In the genomic region with DNA sequence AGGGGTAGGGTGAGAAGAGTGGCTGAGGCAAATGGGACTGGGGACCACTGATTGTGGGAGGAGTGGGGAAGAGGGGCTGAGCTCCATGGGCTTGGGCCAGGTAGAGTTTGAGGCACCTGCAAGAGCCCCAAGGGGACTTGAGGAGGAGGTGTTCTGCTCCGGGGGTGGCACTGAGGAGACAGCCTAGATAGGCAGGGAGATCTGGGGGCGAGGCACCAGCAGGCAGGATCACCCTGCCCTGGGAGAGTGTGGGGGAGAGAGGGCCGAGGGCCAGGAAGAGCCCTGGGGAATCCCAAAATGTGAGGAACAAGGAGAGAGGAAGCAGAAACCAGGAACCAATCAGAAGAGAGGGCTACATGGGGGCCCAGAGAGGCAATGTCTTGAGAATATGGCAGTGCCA, we compare ENCODE assay signal across 22 cellular contexts. TPM values are rescaled to one million over a fixed set of nuclear protein-coding genes. Genes with fewer than 3 reads are reported as not detected.
A peak's percentile ranks its signal among the peaks of the same experiment; 100 is the strongest.
DNase-seq lines count a peak whose midpoint lies in the region; ATAC-seq and TF ChIP-seq lines count a peak whose summit lies in the region.
"Had no signal": no experiment of that assay in that cellular context is flagged by ENCODE, and none has a peak within 500 bp of the region (broad histone marks: within the 10 kb centered on the region; RNA-seq: fewer than 3 reads in every experiment).

No MANE protein-coding gene starts in this region.

- peaks cover 5% of the 10 kb centered on the region for H3K9me3 Mint-ChIP-seq in activated CD8-positive, alpha-beta memory T cell treated with anti-CD3 and anti-CD28 coated beads, Interleukin-2, amount 10 ng/mL, durations not matched to agents 7 days and 5 days (ENCODE audit: low read depth)
- peaks cover 13% of the 10 kb centered on the region for H3K9me3 Mint-ChIP-seq in dendritic cell treated with granulocyte-macrophage colony-stimulating factor and Interleukin-4, amounts not matched to agents 40 ng/mL and 50 ng/mL, for 4 days
- peaks cover 20% of the 10 kb centered on the region for H3K9me3 Mint-ChIP-seq in osteocyte (ENCODE audit: unreplicated experiment)

- no peak overlapping the region for H3K27ac Mint-ChIP-seq in activated CD8-positive, alpha-beta memory T cell treated with anti-CD3 and anti-CD28 coated beads, Interleukin-2, amount 10 ng/mL, durations not matched to agents 7 days and 5 days
- H3K27ac Mint-ChIP-seq in dendritic cell treated with granulocyte-macrophage colony-stimulating factor and Interleukin-4, amounts not matched to agents 40 ng/mL and 50 ng/mL, for 4 days, result peak overlapping the region; percentile 35
- peak overlapping the region; percentile 16 for H3K27ac Mint-ChIP-seq in osteocyte (ENCODE audit: unreplicated experiment)
- H3K27ac Mint-ChIP-seq: CD4-positive, alpha-beta memory T cell; HFFc6 had no signal

- CTCF ChIA-PET in activated CD8-positive, alpha-beta memory T cell treated with anti-CD3 and anti-CD28 coated beads, Interleukin-2, amount 10 ng/mL, durations not matched to agents 7 days and 5 days (lab: Charles Lee), result no interaction called here

- DNase-seq in activated CD8-positive, alpha-beta memory T cell treated with anti-CD3 and anti-CD28 coated beads, Interleukin-2, amount 50 U/mL, for 48 hours, result peak; percentile 25
- no peak for DNase-seq in activated CD8-positive, alpha-beta memory T cell treated with anti-CD3 and anti-CD28 coated beads, Interleukin-2, amount 10 ng/mL, durations not matched to agents 7 days and 5 days
- no peak for DNase-seq in osteocyte (ENCODE audit: extremely low spot score, unreplicated experiment)
- DNase-seq in upper lobe of right lung, result peak; percentile 27
- DNase-seq in NCI-H2171 (lab: John Stamatoyannopoulos, UW), result no peak
- no peak for DNase-seq in GDM1 (lab: John Stamatoyannopoulos, UW)
- DNase-seq: 8988T; Calu3; CD4-positive, alpha-beta memory T cell; DMS79 treated with DMSO at 0.1 percent for 48 hours; HCEC 1CT; HFFc6; IMR-90 had no signal

- H3K4me3 ChIP-seq in upper lobe of right lung, result no peak overlapping the region
- H3K4me3 ChIP-seq: BLaER1, GM12878, GM23248 had no signal

- H3K27me3 ChIP-seq in upper lobe of right lung, result peaks cover 14% of the 10 kb centered on the region
- H3K27me3 ChIP-seq: BLaER1 had no signal

- no peak overlapping the region for H3K27ac ChIP-seq in upper lobe of right lung
- H3K27ac ChIP-seq: BLaER1, GM23248, HL-60 had no signal

- intact Hi-C loops in dendritic cell treated with granulocyte-macrophage colony-stimulating factor and Interleukin-4, amounts not matched to agents 40 ng/mL and 50 ng/mL, for 4 days (cut with micrococcal nuclease), result no loop called here
- intact Hi-C loops in upper lobe of right lung (cut with DNase I), result no loop called here

- H3K27me3 Mint-ChIP-seq in activated CD8-positive, alpha-beta memory T cell treated with anti-CD3 and anti-CD28 coated beads, Interleukin-2, amount 10 ng/mL, durations not matched to agents 7 days and 5 days, result peaks cover 24% of the 10 kb centered on the region
- H3K27me3 Mint-ChIP-seq in dendritic cell treated with granulocyte-macrophage colony-stimulating factor and Interleukin-4, amounts not matched to agents 40 ng/mL and 50 ng/mL, for 4 days, result peaks cover 18% of the 10 kb centered on the region
- H3K27me3 Mint-ChIP-seq in osteocyte (ENCODE audit: unreplicated experiment), result peaks cover 6% of the 10 kb centered on the region

- no peaks in the 10 kb centered on the region for H3K36me3 ChIP-seq in upper lobe of right lung
- H3K36me3 ChIP-seq: BLaER1 had no signal

- ATAC-seq in activated CD8-positive, alpha-beta memory T cell treated with anti-CD3 and anti-CD28 coated beads, Interleukin-2, amount 10 ng/mL, durations not matched to agents 7 days and 5 days, result no peak
- ATAC-seq in upper lobe of right lung, result peak; percentile 10
- no peak for ATAC-seq in GM18520 (IDR thresholded peaks at IDR 0.05; ENCODE audit: unreplicated experiment)
- ATAC-seq: GM12878 had no signal

- peaks cover 7% of the 10 kb centered on the region for H3K9me3 ChIP-seq in upper lobe of right lung

- H3K4me3 Mint-ChIP-seq in activated CD8-positive, alpha-beta memory T cell treated with anti-CD3 and anti-CD28 coated beads, Interleukin-2, amount 10 ng/mL, durations not matched to agents 7 days and 5 days, result no peak overlapping the region
- no peak overlapping the region for H3K4me3 Mint-ChIP-seq in dendritic cell treated with granulocyte-macrophage colony-stimulating factor and Interleukin-4, amounts not matched to agents 40 ng/mL and 50 ng/mL, for 4 days
- H3K4me3 Mint-ChIP-seq in osteocyte (ENCODE audit: unreplicated experiment), result no peak overlapping the region
- H3K4me3 Mint-ChIP-seq: CD14-positive monocyte, HFFc6 had no signal

- peaks cover 7% of the 10 kb centered on the region for H3K4me1 ChIP-seq in upper lobe of right lung
- H3K4me1 ChIP-seq: BLaER1 had no signal

- peaks cover 5% of the 10 kb centered on the region for H3K4me1 Mint-ChIP-seq in activated CD8-positive, alpha-beta memory T cell treated with anti-CD3 and anti-CD28 coated beads, Interleukin-2, amount 10 ng/mL, durations not matched to agents 7 days and 5 days
- peaks cover 37% of the 10 kb centered on the region for H3K4me1 Mint-ChIP-seq in dendritic cell treated with granulocyte-macrophage colony-stimulating factor and Interleukin-4, amounts not matched to agents 40 ng/mL and 50 ng/mL, for 4 days (ENCODE audit: low read depth)
- H3K4me1 Mint-ChIP-seq in osteocyte (ENCODE audit: unreplicated experiment), result no peaks in the 10 kb centered on the region

- no peaks in the 10 kb centered on the region for H3K36me3 Mint-ChIP-seq in activated CD8-positive, alpha-beta memory T cell treated with anti-CD3 and anti-CD28 coated beads, Interleukin-2, amount 10 ng/mL, durations not matched to agents 7 days and 5 days
- no peaks in the 10 kb centered on the region for H3K36me3 Mint-ChIP-seq in dendritic cell treated with granulocyte-macrophage colony-stimulating factor and Interleukin-4, amounts not matched to agents 40 ng/mL and 50 ng/mL, for 4 days (ENCODE audit: low read depth)
- H3K36me3 Mint-ChIP-seq in osteocyte (ENCODE audit: unreplicated experiment), result peaks cover 8% of the 10 kb centered on the region

- TF ChIP-seq CTCF in osteocyte (IDR thresholded peaks at IDR 0.05), result no peak
- no peak for TF ChIP-seq CTCF in upper lobe of right lung (IDR thresholded peaks at IDR 0.05)

RNA-seq across cellular contexts. Expression of a gene that starts 34.6 kb away (rescaled TPM):
- not detected for total RNA-seq in activated CD8-positive, alpha-beta memory T cell treated with anti-CD3 and anti-CD28 coated beads, Interleukin-2, amount 10 ng/mL, durations not matched to agents 7 days and 5 days
- total RNA-seq in osteocyte, result not detected in 2 replicates
- total RNA-seq in upper lobe of right lung, result not detected
- total RNA-seq: A673; Calu3; CD4-positive, alpha-beta memory T cell; GM12878; HFFc6; HT1080; IMR-90 had no signal

Comparison
In these comparisons a context has a peak if more than half of its experiments do, and no peak if none do; other contexts are left out.
1. DNase-seq: peak in activated CD8-positive, alpha-beta memory T cell treated with anti-CD3 and anti-CD28 coated beads, Interleukin-2, amount 50 U/mL, for 48 hours (single experiment) and upper lobe of right lung (single experiment); none in activated CD8-positive, alpha-beta memory T cell treated with anti-CD3 and anti-CD28 coated beads, Interleukin-2, amount 10 ng/mL, durations not matched to agents 7 days and 5 days (single experiment), osteocyte (single experiment), NCI-H2171 (single experiment) and GDM1 (single experiment).